Comparison of ENCODE assay signal across 9 cellular contexts in the genomic region with DNA sequence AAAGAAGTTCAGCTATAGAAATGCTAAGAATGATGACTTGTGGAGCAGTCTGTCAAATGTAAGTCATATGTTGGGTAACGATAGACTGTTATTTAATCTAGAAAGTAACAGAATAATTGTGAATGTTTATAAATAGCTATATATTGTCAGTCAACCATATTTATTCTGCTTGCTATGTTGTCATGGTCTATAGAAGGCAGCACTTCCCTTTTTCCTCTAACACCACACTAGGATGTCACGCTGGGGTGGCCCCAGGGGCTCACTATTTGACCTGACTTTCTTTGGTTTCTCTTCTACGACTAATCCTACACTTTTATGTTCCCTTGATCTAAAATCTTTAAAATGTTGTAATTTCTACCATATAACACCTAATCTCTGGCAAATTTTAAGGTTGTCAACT. TPM values are rescaled to one million over a fixed set of nuclear protein-coding genes. Genes with fewer than 3 reads are reported as not detected.
DNase-seq lines count a peak whose midpoint lies in the region; ATAC-seq and TF ChIP-seq lines count a peak whose summit lies in the region.
"Had no signal": no experiment of that assay in that cellular context is flagged by ENCODE, and none has a peak within 500 bp of the region (broad histone marks: within the 10 kb centered on the region; RNA-seq: fewer than 3 reads in every experiment).

No MANE protein-coding gene starts in this region.

- H3K4me3 ChIP-seq in DOHH2 (ENCODE audit: low read length) (peak overlapping the region; percentile 66), tibial artery (no peak overlapping the region)

- H3K36me3 Mint-ChIP-seq in MCF 10A (ENCODE audit: insufficient read depth, unreplicated experiment) = peaks cover 51% of the 10 kb centered on the region

- peaks cover 9% of the 10 kb centered on the region for H3K4me1 Mint-ChIP-seq in MCF 10A (ENCODE audit: insufficient read depth, unreplicated experiment)

- H3K27me3 ChIP-seq in DOHH2 (ENCODE audit: control insufficient read depth, low read length) = no peaks in the 10 kb centered on the region
- H3K27me3 ChIP-seq in tibial artery = no peaks in the 10 kb centered on the region

- no peak overlapping the region for H3K27ac Mint-ChIP-seq in MCF 10A (ENCODE audit: low read depth, unreplicated experiment)

- no peaks in the 10 kb centered on the region for H3K9me3 Mint-ChIP-seq in MCF 10A (ENCODE audit: unreplicated experiment)

- H3F3A ChIP-seq in DOHH2 (ENCODE audit: control insufficient read depth, insufficient read depth) = peaks cover 22% of the 10 kb centered on the region

- intact Hi-C loops in MCF 10A (cut with micrococcal nuclease) (no loop called here), tibial artery (cut with DNase I; ENCODE audit: low total_unique reads) (no loop called here)

- H3K4me3 Mint-ChIP-seq in MCF 10A (ENCODE audit: unreplicated experiment) = no peak overlapping the region

- peak; percentile 34 for DNase-seq in activated naive CD4-positive, alpha-beta T cell treated with anti-CD3 and anti-CD28 coated beads, Interleukin-2, amount 50 U/mL, for 16 hours
- no peak for DNase-seq in MCF 10A (ENCODE audit: unreplicated experiment)
- no peak for DNase-seq in kidney glomerular epithelial cell (lab: John Stamatoyannopoulos, UW)
- DNase-seq in foreskin melanocyte = no peak
- no peak for DNase-seq in tibial artery
- DNase-seq: activated CD4-positive, alpha-beta T cell treated with anti-CD3 and anti-CD28 coated beads for 1 hour had no signal

- no peaks in the 10 kb centered on the region for H3K79me2 ChIP-seq in DOHH2 (ENCODE audit: control insufficient read depth, low read length)

- H3K27me3 Mint-ChIP-seq in MCF 10A (ENCODE audit: insufficient read depth, unreplicated experiment) = no peaks in the 10 kb centered on the region

- BruUV-seq in MCF 10A (replicated peaks; lab: Mats Ljungman, UMichigan) = no TSS peak

- H3K4me1 ChIP-seq in DOHH2 (ENCODE audit: control insufficient read depth, low read length) (peaks cover 23% of the 10 kb centered on the region), tibial artery (peaks cover 0 to 6% (median 0%) of the 10 kb centered on the region in 4 donors)

- peak overlapping the region; percentile 75 for H3K27ac ChIP-seq in DOHH2 (ENCODE audit: low read depth, low read length)
- H3K27ac ChIP-seq in tibial artery = no peak overlapping the region

- TF ChIP-seq CTCF in DOHH2 (IDR thresholded peaks at IDR 0.05; ENCODE audit: low read depth, low read length, poor library complexity, severe bottlenecking) (no peak), MCF 10A (IDR thresholded peaks at IDR 0.05; ENCODE audit: unreplicated experiment) (no peak), tibial artery (IDR thresholded peaks at IDR 0.05) (no peak)

- ATAC-seq in GM19463 (IDR thresholded peaks at IDR 0.05; ENCODE audit: unreplicated experiment) = peak; percentile 90
- peak; percentile 81 for ATAC-seq in HG03439 (IDR thresholded peaks at IDR 0.05; ENCODE audit: unreplicated experiment)

- H3K4me2 ChIP-seq in DOHH2 (ENCODE audit: low read length) = peak overlapping the region; percentile 80

- POLR2A ChIA-PET in MCF 10A (lab: Yijun Ruan, JAX) = no interaction called here

- CTCF ChIA-PET in MCF 10A (lab: Yijun Ruan, JAX) = interaction anchor here (0.5 to 1.4 kb wide), 4 partner anchors 28 to 266 kb away, joined by 3 to 5 read pairs (median 4); no protein-coding TSS in a partner anchor

- H3K36me3 ChIP-seq in DOHH2 (ENCODE audit: control insufficient read depth, low read length) = peaks cover 21% of the 10 kb centered on the region
- peaks cover 0 to 9% (median 4%) of the 10 kb centered on the region in 3 donors for H3K36me3 ChIP-seq in tibial artery

- no peaks in the 10 kb centered on the region for H3K9me2 ChIP-seq in DOHH2 (replicated peaks; ENCODE audit: control insufficient read depth, low read length)

- no peaks in the 10 kb centered on the region for H4K20me1 ChIP-seq in DOHH2 (ENCODE audit: control insufficient read depth, insufficient read depth, low read depth, low read length)

- H3K9me3 ChIP-seq in DOHH2 (ENCODE audit: control insufficient read depth, insufficient read depth, low read length) (no peaks in the 10 kb centered on the region), tibial artery (no peaks in the 10 kb centered on the region)

RNA-seq across cellular contexts. Expression of gene ERAP2, which starts 20.5 kb away (rescaled TPM):
- total RNA-seq in MCF 10A (2022) = 2.5 and 3.9 TPM in 2 replicates

RNA-seq across cellular contexts. Expression of gene LNPEP, which starts 39.1 kb away (rescaled TPM):
- total RNA-seq in MCF 10A (2022) = 26.4 and 30.5 TPM in 2 replicates
